Comparison of ENCODE assay signal across 1 cellular context in genomic region chr22:41595703-41596102, GRCh38.
TF ChIP-seq lines count a peak whose summit lies in the region.

No MANE protein-coding gene starts in this region.

TF ChIP-seq in WTC11, 78 proteins besides CTCF, POLR2A, EP300 and RAD21:
- TF ChIP-seq ZBTB43 (CRISPR knock-in tag; IDR thresholded peaks at IDR 0.05) (no peak), ELF4 (CRISPR knock-in tag; IDR thresholded peaks at IDR 0.05; ENCODE audit: low read depth) (no peak), FOXP1 (CRISPR knock-in tag; IDR thresholded peaks at IDR 0.05; ENCODE audit: borderline replicate concordance) (no peak), TEAD1 (CRISPR knock-in tag; IDR thresholded peaks at IDR 0.05) (no peak), NR1H2 (CRISPR knock-in tag; IDR thresholded peaks at IDR 0.05) (no peak), GTF2I (CRISPR knock-in tag; conservative IDR thresholded peaks at IDR 0.05) (no peak), ZMAT4 (CRISPR knock-in tag; IDR thresholded peaks at IDR 0.05) (no peak)
